Comparison of ENCODE assay signal across 16 cellular contexts in genomic region chr7:47256016-47256415, GRCh38.
A peak's percentile ranks its signal among the peaks of the same experiment; 100 is the strongest.
DNase-seq lines count a peak whose midpoint lies in the region; ATAC-seq and TF ChIP-seq lines count a peak whose summit lies in the region.
"Had no signal": no experiment of that assay in that cellular context is flagged by ENCODE, and none has a peak within 500 bp of the region (broad histone marks: within the 10 kb centered on the region; RNA-seq: fewer than 3 reads in every experiment).

No MANE protein-coding gene starts in this region.

- H3K27ac ChIP-seq in RWPE1: no peak overlapping the region
- H3K27ac ChIP-seq in substantia nigra (ENCODE audit: low read depth, low read length, poor library complexity, severe bottlenecking): no peak overlapping the region
- H3K27ac ChIP-seq: A549 had no signal

- peak overlapping the region; percentile 26 to 52 for H3K4me3 Mint-ChIP-seq in stimulated activated naive B cell treated with anti-CD40 and anti-IgM and Interleukin-4, amounts not matched to agents 10 μg/mL and 1 μg/mL and 100 μg/mL, for 72 hours

- H3K27me3 ChIP-seq in BJ (ENCODE audit: control insufficient read depth, insufficient read depth, low read length): no peaks in the 10 kb centered on the region
- H3K27me3 ChIP-seq: MG63 had no signal

- H3K36me3 Mint-ChIP-seq in stimulated activated naive B cell treated with anti-CD40 and anti-IgM and Interleukin-4, amounts not matched to agents 10 μg/mL and 1 μg/mL and 100 μg/mL, for 72 hours: peaks cover 3 to 6% of the 10 kb centered on the region in 2 donors
- H3K36me3 Mint-ChIP-seq: CD4-positive, alpha-beta memory T cell had no signal

- TF ChIP-seq CTCF in BJ (IDR thresholded peaks at IDR 0.05; ENCODE audit: insufficient read depth, low read depth, low read length): no peak
- no peak for TF ChIP-seq CTCF in RWPE1 (conservative IDR thresholded peaks at IDR 0.05; ENCODE audit: low read depth)

- H3K4me1 Mint-ChIP-seq in stimulated activated naive B cell treated with anti-CD40 and anti-IgM and Interleukin-4, amounts not matched to agents 10 μg/mL and 1 μg/mL and 100 μg/mL, for 72 hours: peaks cover 31 to 33% of the 10 kb centered on the region in 2 donors

- DNase-seq in BJ (ENCODE audit: low read depth) (peak; percentile 28), RPMI7951 (ENCODE audit: low read depth) (peak; percentile 77), foreskin melanocyte (peak; percentile 90), RWPE1 (ENCODE audit: low spot score) (no peak), substantia nigra (lab: John Stamatoyannopoulos, UW) (no peak)
- DNase-seq in stimulated activated naive B cell treated with anti-CD40 and anti-IgM and Interleukin-4, amounts not matched to agents 10 μg/mL and 1 μg/mL and 100 μg/mL, for 72 hours: no peak
- DNase-seq in activated CD4-positive, alpha-beta T cell treated with anti-CD3 and anti-CD28 coated beads for 48 hours: no peak
- DNase-seq: CD4-positive, alpha-beta memory T cell; DMS79 treated with DMSO at 0.1 percent for 48 hours; KG1; NCI-H1092 treated with DMSO at 0.1 percent for 48 hours; NCI-H187; NCI-H446 had no signal

- peaks cover 6% of the 10 kb centered on the region in 2 donors for H3K27me3 Mint-ChIP-seq in stimulated activated naive B cell treated with anti-CD40 and anti-IgM and Interleukin-4, amounts not matched to agents 10 μg/mL and 1 μg/mL and 100 μg/mL, for 72 hours

- ATAC-seq in stimulated activated naive B cell treated with anti-CD40 and anti-IgM and Interleukin-4, amounts not matched to agents 10 μg/mL and 1 μg/mL and 100 μg/mL, for 72 hours (replicated peaks): no peak
- ATAC-seq: A549, HCT116 had no signal

- peaks cover 8 to 9% of the 10 kb centered on the region in 2 donors for H3K9me3 Mint-ChIP-seq in stimulated activated naive B cell treated with anti-CD40 and anti-IgM and Interleukin-4, amounts not matched to agents 10 μg/mL and 1 μg/mL and 100 μg/mL, for 72 hours

- POLR2A ChIA-PET in BJ (lab: Charles Lee) (interaction anchor here (0.5 kb wide), 1 partner anchor 306 kb away, joined by 12 read pairs; no protein-coding TSS in a partner anchor), RWPE1 (lab: Yijun Ruan, JAX; ENCODE audit: low non-redundant PET) (no interaction called here)

- no peak overlapping the region for H3K4me3 ChIP-seq in BJ (ENCODE audit: low read depth, low read length)
- H3K4me3 ChIP-seq: A549, MG63 had no signal

- no peaks in the 10 kb centered on the region for H3K36me3 ChIP-seq in BJ (ENCODE audit: control insufficient read depth, insufficient read depth, low read length)
- H3K36me3 ChIP-seq: MG63 had no signal

- H3K27ac Mint-ChIP-seq in stimulated activated naive B cell treated with anti-CD40 and anti-IgM and Interleukin-4, amounts not matched to agents 10 μg/mL and 1 μg/mL and 100 μg/mL, for 72 hours: peak overlapping the region; percentile 63

- CTCF ChIA-PET in BJ (lab: Yijun Ruan, JAX) (interaction anchor here (1.0 to 3.0 kb wide), 5 partner anchors 10 to 1335 kb away, joined by 3 to 25 read pairs (median 4); partner anchors contain the start of gene IGFBP3), RWPE1 (lab: Yijun Ruan, JAX) (interaction anchor here (0.6 to 3.5 kb wide), 3 partner anchors 11 to 643 kb away, joined by 3 to 19 read pairs (median 6); no protein-coding TSS in a partner anchor)

Comparison
In these comparisons a context has a peak if more than half of its experiments do, and no peak if none do; other contexts are left out.
1. DNase-seq: peak in BJ (single experiment), RPMI7951 (single experiment) and foreskin melanocyte (single experiment); none in stimulated activated naive B cell treated with anti-CD40 and anti-IgM and Interleukin-4, amounts not matched to agents 10 μg/mL and 1 μg/mL and 100 μg/mL, for 72 hours (single experiment), activated CD4-positive, alpha-beta T cell treated with anti-CD3 and anti-CD28 coated beads for 48 hours (single experiment), RWPE1 (single experiment) and substantia nigra (0 of 49).